Comparison of ENCODE assay signal across 6 cellular contexts in genomic region chr9:6667080-6667479, GRCh38. TPM values are rescaled to one million over a fixed set of nuclear protein-coding genes. Genes with fewer than 3 reads are reported as not detected.
"Had no signal": no experiment of that assay in that cellular context is flagged by ENCODE, and none has a peak within 500 bp of the region (broad histone marks: within the 10 kb centered on the region; RNA-seq: fewer than 3 reads in every experiment).

No MANE protein-coding gene starts in this region.

- H3K4me1 ChIP-seq: HAP-1 had no signal

- H3K4me3 ChIP-seq: GM23248, HAP-1 had no signal

- H3K9me3 ChIP-seq: HAP-1 had no signal

- H3K36me3 ChIP-seq: HAP-1 had no signal

- H2AFZ ChIP-seq: GM23248 had no signal

- DNase-seq: GOT3 had no signal

- H3K27ac ChIP-seq: GM23248 had no signal

- FAIRE-seq: HTR-8/SVneo had no signal

- H3K9ac ChIP-seq: GM23248 had no signal

RNA-seq across cellular contexts. Expression of gene GLDC, which starts 21.6 kb away (rescaled TPM):
- total RNA-seq: H4, HT-29 had no signal
